18 cellular contexts compared by ENCODE assay signal in genomic region chr1:203701606-203702005, GRCh38.
DNase-seq lines count a peak whose midpoint lies in the region; ATAC-seq and TF ChIP-seq lines count a peak whose summit lies in the region.
"Had no signal": no experiment of that assay in that cellular context is flagged by ENCODE, and none has a peak within 500 bp of the region (broad histone marks: within the 10 kb centered on the region; RNA-seq: fewer than 3 reads in every experiment).

No MANE protein-coding gene starts in this region.

- CTCF ChIA-PET in activated CD8-positive, alpha-beta memory T cell treated with anti-CD3 and anti-CD28 coated beads, Interleukin-2, amount 10 ng/mL, durations not matched to agents 7 days and 5 days (lab: Charles Lee) = interaction anchor here (0.8 to 6.8 kb wide), 33 partner anchors 8 to 431 kb away, joined by 3 to 89 read pairs (median 5); partner anchors contain the start of gene ATP2B4

- TF ChIP-seq POLR2A in transverse colon (IDR thresholded peaks at IDR 0.05) = no peak

- H3K4me3 ChIP-seq in muscle layer of colon (ENCODE audit: low read depth in 1 of 2, low read length in 2 of 2) (no peak overlapping the region), transverse colon (no peak overlapping the region)
- H3K4me3 ChIP-seq: ascending aorta, colonic mucosa, gastrocnemius medialis, psoas muscle, upper lobe of left lung had no signal

- no peaks in the 10 kb centered on the region for H3K27me3 Mint-ChIP-seq in activated CD8-positive, alpha-beta memory T cell treated with anti-CD3 and anti-CD28 coated beads, Interleukin-2, amount 10 ng/mL, durations not matched to agents 7 days and 5 days
- H3K27me3 Mint-ChIP-seq in brain = no peaks in the 10 kb centered on the region
- H3K27me3 Mint-ChIP-seq: naive B cell; stimulated activated naive B cell treated with anti-CD40 and anti-IgM and Interleukin-4, amounts not matched to agents 10 μg/mL and 1 μg/mL and 100 μg/mL, for 72 hours had no signal

- 29 to 50% methylated on average over 2 to 4 of the region's 4 CpGs for WGBS in transverse colon (ENCODE audit: low coverage in 1 of 2), 2 donors

- TF ChIP-seq CTCF in brain (conservative IDR thresholded peaks at IDR 0.05) (no peak), transverse colon (IDR thresholded peaks at IDR 0.05) (no peak)

- H3K9me3 ChIP-seq in muscle layer of colon (ENCODE audit: low read length) (no peaks in the 10 kb centered on the region), transverse colon (no peaks in the 10 kb centered on the region)
- H3K9me3 ChIP-seq: ascending aorta, colonic mucosa, gastrocnemius medialis, psoas muscle, upper lobe of left lung had no signal

- in situ Hi-C loops in transverse colon (cut with MboI; ENCODE audit: low pct_ligation_motif_present in 1 of 4, low pct_unique_long_range_greater_than_20kb in 1 of 4, low sequenced_read_pairs in 3 of 4) = loop anchor here (5.0 to 25.0 kb wide), 5 partner anchors 107 to 464 kb away; partner anchors contain the start of gene CHIT1 (in 1 of the 4)

- peak overlapping the region; percentile 47 for H3K27ac Mint-ChIP-seq in activated CD8-positive, alpha-beta memory T cell treated with anti-CD3 and anti-CD28 coated beads, Interleukin-2, amount 10 ng/mL, durations not matched to agents 7 days and 5 days
- H3K27ac Mint-ChIP-seq in brain = peak overlapping the region; percentile 37 to 89 (median 84)
- H3K27ac Mint-ChIP-seq: stimulated activated naive B cell treated with anti-CD40 and anti-IgM and Interleukin-4, amounts not matched to agents 10 μg/mL and 1 μg/mL and 100 μg/mL, for 72 hours had no signal

- no peak overlapping the region for H3K4me3 Mint-ChIP-seq in activated CD8-positive, alpha-beta memory T cell treated with anti-CD3 and anti-CD28 coated beads, Interleukin-2, amount 10 ng/mL, durations not matched to agents 7 days and 5 days
- H3K4me3 Mint-ChIP-seq in brain = no peak overlapping the region
- H3K4me3 Mint-ChIP-seq: naive B cell; stimulated activated naive B cell treated with anti-CD40 and anti-IgM and Interleukin-4, amounts not matched to agents 10 μg/mL and 1 μg/mL and 100 μg/mL, for 72 hours had no signal

- peak overlapping the region; percentile 83 for H3K27ac ChIP-seq in muscle layer of colon (ENCODE audit: low read depth, low read length)
- H3K27ac ChIP-seq in transverse colon = peak overlapping the region; percentile 2 to 80 (median 64)
- H3K27ac ChIP-seq: ascending aorta, colonic mucosa, gastrocnemius medialis, psoas muscle, WERI-Rb-1 had no signal

- intact Hi-C loops in transverse colon (cut with DNase I; ENCODE audit: low total_unique reads) = loop anchor here (2.0 kb wide), 1 partner anchor 199 kb away; no protein-coding TSS in a partner anchor

- H3K9ac ChIP-seq in muscle layer of colon (ENCODE audit: low read length) = no peak overlapping the region

- H3K27me3 ChIP-seq in muscle layer of colon (ENCODE audit: control insufficient read depth in 1 of 2, insufficient read depth in 2 of 2, low read length in 2 of 2) (no peaks in the 10 kb centered on the region), transverse colon (no peaks in the 10 kb centered on the region)
- H3K27me3 ChIP-seq: ascending aorta, colonic mucosa, gastrocnemius medialis, upper lobe of left lung had no signal

- ATAC-seq in activated CD8-positive, alpha-beta memory T cell treated with anti-CD3 and anti-CD28 coated beads, Interleukin-2, amount 10 ng/mL, durations not matched to agents 7 days and 5 days = no peak
- no peak for ATAC-seq in GM19467 (IDR thresholded peaks at IDR 0.05; ENCODE audit: unreplicated experiment)

- H3K4me1 Mint-ChIP-seq in activated CD8-positive, alpha-beta memory T cell treated with anti-CD3 and anti-CD28 coated beads, Interleukin-2, amount 10 ng/mL, durations not matched to agents 7 days and 5 days = peaks cover 31% of the 10 kb centered on the region
- H3K4me1 Mint-ChIP-seq in brain = peaks cover 7% of the 10 kb centered on the region

- H3K36me3 Mint-ChIP-seq in activated CD8-positive, alpha-beta memory T cell treated with anti-CD3 and anti-CD28 coated beads, Interleukin-2, amount 10 ng/mL, durations not matched to agents 7 days and 5 days = peaks cover 57% of the 10 kb centered on the region
- H3K36me3 Mint-ChIP-seq in brain = peaks cover 50% of the 10 kb centered on the region
- H3K36me3 Mint-ChIP-seq: naive B cell; stimulated activated naive B cell treated with anti-CD40 and anti-IgM and Interleukin-4, amounts not matched to agents 10 μg/mL and 1 μg/mL and 100 μg/mL, for 72 hours had no signal

- H3K36me3 ChIP-seq in muscle layer of colon (ENCODE audit: insufficient read depth, low read length) = peaks cover 95% of the 10 kb centered on the region
- H3K36me3 ChIP-seq in transverse colon = peaks cover 0 to 20% (median 2%) of the 10 kb centered on the region in 4 donors
- H3K36me3 ChIP-seq: colonic mucosa had no signal

- H3K9me3 Mint-ChIP-seq in activated CD8-positive, alpha-beta memory T cell treated with anti-CD3 and anti-CD28 coated beads, Interleukin-2, amount 10 ng/mL, durations not matched to agents 7 days and 5 days (ENCODE audit: low read depth) = no peaks in the 10 kb centered on the region
- H3K9me3 Mint-ChIP-seq in brain = no peaks in the 10 kb centered on the region
- H3K9me3 Mint-ChIP-seq: naive B cell; stimulated activated naive B cell treated with anti-CD40 and anti-IgM and Interleukin-4, amounts not matched to agents 10 μg/mL and 1 μg/mL and 100 μg/mL, for 72 hours had no signal

- no peak for TF ChIP-seq EP300 in transverse colon (IDR thresholded peaks at IDR 0.05; ENCODE audit: low read depth)

- H3K4me1 ChIP-seq in muscle layer of colon (ENCODE audit: insufficient read depth, low read length) (peaks cover 69% of the 10 kb centered on the region), transverse colon (peaks cover 0 to 28% (median 6%) of the 10 kb centered on the region in 4 donors)
- H3K4me1 ChIP-seq: ascending aorta, colonic mucosa, gastrocnemius medialis, psoas muscle, upper lobe of left lung had no signal

- no peak for DNase-seq in activated CD8-positive, alpha-beta memory T cell treated with anti-CD3 and anti-CD28 coated beads, Interleukin-2, amount 10 ng/mL, durations not matched to agents 7 days and 5 days
- no peak for DNase-seq in activated CD8-positive, alpha-beta memory T cell treated with anti-CD3 and anti-CD28 coated beads, Interleukin-2, amount 50 U/mL, for 4 hours
- DNase-seq in transverse colon (no peak), germinal center (ENCODE audit: low spot score) (no peak), glomerular visceral epithelial cell (ENCODE audit: extremely low spot score) (no peak)
- DNase-seq: NCI-H2107, NCI-H526 treated with DMSO at 0.1 percent for 48 hours, upper lobe of left lung had no signal
